ENCODE assay signal across 34 cellular contexts in genomic region chr1:173545688-173546087, GRCh38. TPM values are rescaled to one million over a fixed set of nuclear protein-coding genes. Genes with fewer than 3 reads are reported as not detected.
"Had no signal": no experiment of that assay in that cellular context is flagged by ENCODE, and none has a peak within 500 bp of the region (broad histone marks: within the 10 kb centered on the region; RNA-seq: fewer than 3 reads in every experiment).

No MANE protein-coding gene starts in this region.

- H3K27me3 ChIP-seq: gastroesophageal sphincter, hepatocyte, ovary, testis, transverse colon had no signal

- DNase-seq: activated CD4-positive, alpha-beta memory T cell treated with anti-CD3 and anti-CD28 coated beads, Interleukin-2, amount 10 ng/mL, durations not matched to agents 7 days and 5 days; activated CD4-positive, alpha-beta T cell treated with anti-CD3 and anti-CD28 coated beads for 1 hour; activated CD4-positive, alpha-beta T cell treated with anti-CD3 and anti-CD28 coated beads, Interleukin-2, amount 10 ng/mL, durations not matched to agents 7 days and 5 days; activated gamma-delta T cell treated with Interleukin-2 at 50 U/mL for 16 hours; activated naive CD4-positive, alpha-beta T cell treated with anti-CD3 and anti-CD28 coated beads, Interleukin-2, amount 50 U/mL, for 16 hours; activated T-cell treated with anti-CD3 and anti-CD28 coated beads, Interleukin-2, amount 50 U/mL, for 4 hours; amniotic stem cell; brain microvascular endothelial cell; caudate nucleus; immature natural killer cell; kidney; midbrain; naive thymus-derived CD4-positive, alpha-beta T cell; ovary; retina; stimulated activated CD4-positive, alpha-beta T cell treated with anti-CD3 and anti-CD28 coated beads, Interleukin-12 subunit alpha, Interleukin-12 subunit beta, amount 100 ng/mL, for 4 hours; stimulated activated CD4-positive, alpha-beta T cell treated with anti-CD3 and anti-CD28 coated beads, Interleukin-4, amount 100 ng/mL, for 1 hour; stimulated activated naive CD8-positive, alpha-beta T cell treated with anti-CD3 and anti-CD28 coated beads, Interleukin-15, Interleukin-2, amounts not matched to agents 100 U/mL and 50 U/mL, for 24 hours; T1000; testis; transverse colon had no signal

- H3K36me3 ChIP-seq: brain microvascular endothelial cell, gastroesophageal sphincter, ovary, prostate gland, transverse colon had no signal

- H3K9me3 ChIP-seq: gastroesophageal sphincter, ovary, prostate gland, testis, transverse colon had no signal

- H2AFZ ChIP-seq: hepatocyte had no signal

- H3K4me3 ChIP-seq: gastroesophageal sphincter, hepatocyte, ovary, prostate gland, skin epidermis, testis, transverse colon had no signal

- H3K4me2 ChIP-seq: hepatocyte had no signal

- H3K79me2 ChIP-seq: hepatocyte had no signal

- FAIRE-seq: astrocyte, kidney had no signal

- H3K27ac ChIP-seq: brain microvascular endothelial cell, gastroesophageal sphincter, hepatocyte, ovary, prostate gland, skin epidermis, testis, transverse colon had no signal

- H3K4me1 ChIP-seq: gastroesophageal sphincter, prostate gland, testis, transverse colon had no signal

RNA-seq across cellular contexts. Expression of gene SLC9C2, which starts 57.2 kb away (rescaled TPM):
- total RNA-seq: activated CD4-positive, alpha-beta memory T cell treated with anti-CD3 and anti-CD28 coated beads, Interleukin-2, amount 10 ng/mL, durations not matched to agents 7 days and 5 days; activated CD4-positive, alpha-beta T cell treated with anti-CD3 and anti-CD28 coated beads, Interleukin-2, amount 10 ng/mL, durations not matched to agents 7 days and 5 days; activated T-cell treated with anti-CD3 and anti-CD28 coated beads, Interleukin-2, amount 50 U/mL, for 4 hours; activated T-helper 17 cell treated with anti-CD3 and anti-CD28 coated beads, Interleukin-2, amount 50 U/mL, for 72 hours; chondrocyte; epithelial cell of proximal tubule; fibroblast of lung; fibroblast of villous mesenchyme; gastroesophageal sphincter; lower leg skin; naive thymus-derived CD4-positive, alpha-beta T cell; sciatic nerve; transverse colon; urinary bladder had no signal
